Comparison of ENCODE assay signal across 11 cellular contexts in the genomic region with DNA sequence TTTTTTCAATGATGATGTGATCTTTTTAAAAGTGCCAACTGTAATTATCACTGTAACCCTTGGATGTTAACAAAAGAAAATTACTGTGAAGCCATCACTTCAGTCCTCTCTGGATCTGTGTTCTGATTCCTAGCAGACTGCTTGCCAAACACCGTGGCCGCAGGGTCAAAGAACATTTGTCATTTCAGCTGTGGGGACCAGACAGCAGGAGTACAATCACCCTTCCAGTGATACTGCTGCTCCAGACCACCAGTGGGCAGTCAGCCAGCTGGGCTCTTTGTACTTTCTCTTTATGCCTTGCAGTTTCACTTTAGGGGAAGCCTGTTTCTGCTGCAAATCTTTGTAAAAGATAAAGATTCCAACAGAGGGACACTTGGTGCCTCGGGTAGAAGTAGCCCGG.
DNase-seq lines count a peak whose midpoint lies in the region; TF ChIP-seq lines count a peak whose summit lies in the region.
"Had no signal": no experiment of that assay in that cellular context is flagged by ENCODE, and none has a peak within 500 bp of the region (broad histone marks: within the 10 kb centered on the region; RNA-seq: fewer than 3 reads in every experiment).

No MANE protein-coding gene starts in this region.

- H3K36me3 ChIP-seq in fibroblast of lung (ENCODE audit: control insufficient read depth, insufficient read depth, low read length), result no peaks in the 10 kb centered on the region

- H3K9me3 Mint-ChIP-seq in mesothelial cell of epicardium, result no peaks in the 10 kb centered on the region

- no peaks in the 10 kb centered on the region for H3K27me3 Mint-ChIP-seq in mesothelial cell of epicardium (ENCODE audit: low read depth)

- peaks cover 6% of the 10 kb centered on the region for H3K4me1 Mint-ChIP-seq in mesothelial cell of epicardium

- H3K27me3 ChIP-seq in fibroblast of lung (ENCODE audit: control insufficient read depth, insufficient read depth, low read length), result no peaks in the 10 kb centered on the region

- H3K27ac Mint-ChIP-seq in mesothelial cell of epicardium, result peak overlapping the region; percentile 74

- no peak overlapping the region for H3K4me2 ChIP-seq in fibroblast of lung (ENCODE audit: extremely low read depth, insufficient read depth, low read length)

- no peaks in the 10 kb centered on the region for H3K9me3 ChIP-seq in fibroblast of lung (ENCODE audit: control insufficient read depth, insufficient read depth, low read depth, low read length)

- H3K9ac ChIP-seq in fibroblast of lung (ENCODE audit: insufficient read depth, low read length), result no peak overlapping the region

- peak overlapping the region in 1 of 4 experiments; percentile 14 for H3K4me3 ChIP-seq in fibroblast of lung (replicated peaks in 1 of 4; ENCODE audit: control extremely low read depth in 1 of 4, insufficient read depth in 1 of 4, low read depth in 3 of 4, low read length in 4 of 4)

- no peaks in the 10 kb centered on the region for H3K36me3 Mint-ChIP-seq in mesothelial cell of epicardium

- H3K4me1 ChIP-seq in fibroblast of lung (ENCODE audit: control insufficient read depth, extremely low read depth, insufficient read depth, low read length), result no peaks in the 10 kb centered on the region

- H2AFZ ChIP-seq in fibroblast of lung (ENCODE audit: low read length), result no peak overlapping the region

- no peak overlapping the region for H3K4me3 Mint-ChIP-seq in mesothelial cell of epicardium

- H3K79me2 ChIP-seq in fibroblast of lung (ENCODE audit: control insufficient read depth, insufficient read depth, low read length), result no peaks in the 10 kb centered on the region

- H4K20me1 ChIP-seq in fibroblast of lung (ENCODE audit: control insufficient read depth, extremely low read depth, insufficient read depth, low read length), result no peaks in the 10 kb centered on the region

- H3K27ac ChIP-seq in fibroblast of lung (ENCODE audit: insufficient read depth, low read length), result no peak overlapping the region

- TF ChIP-seq CTCF in fibroblast of lung (conservative IDR thresholded peaks at IDR 0.05 in 1 of 2, IDR thresholded peaks at IDR 0.05 in 1 of 2; ENCODE audit: low read depth in 1 of 2, low read length in 2 of 2) (no peak), mesothelial cell of epicardium (IDR thresholded peaks at IDR 0.05; ENCODE audit: unreplicated experiment) (no peak)

- DNase-seq in Ammon's horn (ENCODE audit: low spot score) (peak; percentile 35), RPMI8226 (peak; percentile 8), fibroblast of lung (ENCODE audit: low read depth in 2 of 2) (peak; percentile 43 to 89), mesothelial cell of epicardium (ENCODE audit: low spot score in 2 of 2, unreplicated experiment in 2 of 2) (peak; percentile 29 to 43), GM19238 (ENCODE audit: insufficient read length, low spot score) (no peak), Kasumi-1 (lab: John Stamatoyannopoulos, UW) (no peak), foreskin melanocyte (no peak), NCI-H2227 (lab: John Stamatoyannopoulos, UW; ENCODE audit: unreplicated experiment) (no peak)
- DNase-seq: cerebellar nuclear complex, NCI-H524 treated with DMSO at 0.1 percent for 48 hours, T-helper 1 cell had no signal

Comparison
In these comparisons a context has a peak if more than half of its experiments do, and no peak if none do; other contexts are left out.
1. DNase-seq: peak in Ammon's horn (single experiment), RPMI8226 (single experiment), fibroblast of lung (2 of 2) and mesothelial cell of epicardium (2 of 2); none in GM19238 (single experiment), Kasumi-1 (0 of 2), foreskin melanocyte (single experiment) and NCI-H2227 (single experiment).